ENCODE assay signal across 16 cellular contexts in genomic region chr14:102948698-102949061, GRCh38. TPM values are rescaled to one million over a fixed set of nuclear protein-coding genes. Genes with fewer than 3 reads are reported as not detected.
DNase-seq lines count a peak whose midpoint lies in the region; ATAC-seq, FAIRE-seq and TF ChIP-seq lines count a peak whose summit lies in the region.
"Had no signal": no experiment of that assay in that cellular context is flagged by ENCODE, and none has a peak within 500 bp of the region (broad histone marks: within the 10 kb centered on the region; RNA-seq: fewer than 3 reads in every experiment).

No MANE protein-coding gene starts in this region.

- no peaks in the 10 kb centered on the region for H3K9me3 ChIP-seq in KOPT-K1 (ENCODE audit: insufficient read depth, low read length, poor library complexity, severe bottlenecking)
- no peaks in the 10 kb centered on the region for H3K9me3 ChIP-seq in K562 (replicated peaks; ENCODE audit: control insufficient read depth, insufficient read depth, low read depth, low read length)
- H3K9me3 ChIP-seq in skeletal muscle tissue (ENCODE audit: control insufficient read depth in 3 of 3, low read length in 3 of 3) = no peaks in the 10 kb centered on the region
- H3K9me3 ChIP-seq: neutrophil had no signal

- WGBS in K562 (ENCODE audit: insufficient coverage, low coverage, missing lambda C conversion rate) = 100% methylated on average over 1 of the region's 9 CpGs

- no peaks in the 10 kb centered on the region for H3K27me3 Mint-ChIP-seq in activated CD4-positive, alpha-beta T cell treated with anti-CD3 and anti-CD28 coated beads for 36 hours

- no peak overlapping the region for H3K4me2 ChIP-seq in K562 (ENCODE audit: insufficient read depth, low read length)
- H3K4me2 ChIP-seq: KMS-11 had no signal

- TF ChIP-seq RAD21 in K562 (CRISPR knock-in tag; conservative IDR thresholded peaks at IDR 0.05 in 1 of 2, IDR thresholded peaks at IDR 0.05 in 1 of 2) = no peak

- no TSS peak for BruUV-seq in K562 (replicated peaks; lab: Mats Ljungman, UMichigan)

- no peaks in the 10 kb centered on the region for H3K27me3 ChIP-seq in K562 (ENCODE audit: control insufficient read depth in 2 of 2, insufficient read depth in 2 of 2, low read length in 2 of 2)
- no peaks in the 10 kb centered on the region for H3K27me3 ChIP-seq in skeletal muscle tissue (ENCODE audit: control insufficient read depth in 3 of 3, insufficient read depth in 3 of 3, low read length in 3 of 3)
- H3K27me3 ChIP-seq: brain microvascular endothelial cell, neutrophil had no signal

- ATAC-seq in activated CD4-positive, alpha-beta T cell treated with anti-CD3 and anti-CD28 coated beads for 36 hours = no peak
- ATAC-seq in K562 = no peak
- ATAC-seq: left lobe of liver had no signal

- H3K4me3 ChIP-seq in K562 (no peak overlapping the region), skeletal muscle tissue (ENCODE audit: low read length in 3 of 3) (peak overlapping the region in 2 of 3 donors; percentile 24 to 35)

- POLR2A ChIA-PET in activated CD4-positive, alpha-beta T cell treated with anti-CD3 and anti-CD28 coated beads for 36 hours (lab: Charles Lee) = no interaction called here
- POLR2A ChIA-PET in K562 (lab: Yijun Ruan, JAX) = no interaction called here

- H3K79me2 ChIP-seq in K562 (ENCODE audit: control insufficient read depth, insufficient read depth, low read length) = no peaks in the 10 kb centered on the region

- CTCF ChIA-PET in activated CD4-positive, alpha-beta T cell treated with anti-CD3 and anti-CD28 coated beads for 36 hours (lab: Charles Lee) = no interaction called here
- CTCF ChIA-PET in K562 (lab: Yijun Ruan, JAX; ENCODE audit: low intra/inter-chr PET ratio) = no interaction called here

- H3K9ac ChIP-seq in K562 (ENCODE audit: insufficient read depth in 1 of 2, low read depth in 2 of 2, low read length in 2 of 2) = no peak overlapping the region
- peak overlapping the region; percentile 45 to 64 (median 57) for H3K9ac ChIP-seq in skeletal muscle tissue (ENCODE audit: low read depth in 1 of 3, low read length in 3 of 3)
- H3K9ac ChIP-seq: KMS-11 had no signal

- no peaks in the 10 kb centered on the region for H4K20me1 ChIP-seq in K562 (replicated peaks; ENCODE audit: control insufficient read depth, insufficient read depth, low read length)

- H3K9me3 Mint-ChIP-seq in activated CD4-positive, alpha-beta T cell treated with anti-CD3 and anti-CD28 coated beads for 36 hours (ENCODE audit: low read depth) = no peaks in the 10 kb centered on the region

- H3K27ac ChIP-seq in KOPT-K1 (ENCODE audit: low read depth, low read length, poor library complexity, severe bottlenecking) (peak overlapping the region; percentile 62), K562 (ENCODE audit: extremely low read depth, low read depth, low read length) (no peak overlapping the region), skeletal muscle tissue (ENCODE audit: low read depth, low read length) (peak overlapping the region; percentile 82)
- H3K27ac ChIP-seq: brain microvascular endothelial cell, KMS-11, neutrophil had no signal

- H3K36me3 Mint-ChIP-seq in activated CD4-positive, alpha-beta T cell treated with anti-CD3 and anti-CD28 coated beads for 36 hours (ENCODE audit: low read depth) = peaks cover 3% of the 10 kb centered on the region

- TF ChIP-seq CTCF in K562 (IDR thresholded peaks at IDR 0.05 in 2 of 3, conservative IDR thresholded peaks at IDR 0.05 in 1 of 3; ENCODE audit: insufficient read depth in 2 of 3, low read depth in 1 of 3, low read length in 3 of 3) = no peak

- H2AFZ ChIP-seq in K562 (ENCODE audit: low read depth, low read length) = no peak overlapping the region

- H3K4me1 ChIP-seq in K562 (replicated peaks in 1 of 2; ENCODE audit: control insufficient read depth in 2 of 2, insufficient read depth in 2 of 2, low read length in 2 of 2) = peaks cover 0 to 3% of the 10 kb centered on the region in 2 experiments; a peak in 1 of 5 replicates
- peaks cover 21 to 24% (median 21%) of the 10 kb centered on the region in 3 donors for H3K4me1 ChIP-seq in skeletal muscle tissue (ENCODE audit: control insufficient read depth in 3 of 3, insufficient read depth in 3 of 3, low read length in 3 of 3)

- H3K4me3 Mint-ChIP-seq in activated CD4-positive, alpha-beta T cell treated with anti-CD3 and anti-CD28 coated beads for 36 hours = peak overlapping the region; percentile 11

- FAIRE-seq in K562 (lab: Jason Lieb, UNC) (no peak), H54 (lab: Jason Lieb, UNC) (no peak)
- FAIRE-seq: endometrium, G401.6, small intestine had no signal

- H3K9me1 ChIP-seq in K562 (ENCODE audit: control insufficient read depth, insufficient read depth, low read length) = no peaks in the 10 kb centered on the region

- no peak for DNase-seq in activated CD4-positive, alpha-beta T cell treated with anti-CD3 and anti-CD28 coated beads for 36 hours
- DNase-seq in activated CD4-positive, alpha-beta T cell treated with anti-CD3 and anti-CD28 coated beads, Interleukin-2, amount 50 U/mL, for 4 hours = no peak
- DNase-seq in K562 (ENCODE audit: extremely low read depth in 1 of 4, low spot score in 3 of 4) = no peak
- DNase-seq in effector CD8-positive, alpha-beta T cell (lab: John Stamatoyannopoulos, UW) = no peak
- no peak for DNase-seq in NCI-H226
- DNase-seq in H54 (ENCODE audit: insufficient read length, low spot score) = no peak
- DNase-seq: NCI-H2107, small intestine had no signal

- H3K4me1 Mint-ChIP-seq in activated CD4-positive, alpha-beta T cell treated with anti-CD3 and anti-CD28 coated beads for 36 hours = peaks cover 22% of the 10 kb centered on the region

- no peaks in the 10 kb centered on the region for H3K36me3 ChIP-seq in KOPT-K1 (ENCODE audit: insufficient read depth, low read length)
- peaks cover 31% of the 10 kb centered on the region; the same call in 1 of the 3 replicates for H3K36me3 ChIP-seq in K562 (ENCODE audit: control insufficient read depth, insufficient read depth, low read length)
- peaks cover 69 to 79% (median 71%) of the 10 kb centered on the region in 3 donors for H3K36me3 ChIP-seq in skeletal muscle tissue (ENCODE audit: control insufficient read depth in 3 of 3, insufficient read depth in 3 of 3, low read length in 3 of 3)
- H3K36me3 ChIP-seq: neutrophil had no signal

- H3K27ac Mint-ChIP-seq in activated CD4-positive, alpha-beta T cell treated with anti-CD3 and anti-CD28 coated beads for 36 hours = peak overlapping the region; percentile 72

- intact Hi-C loops in activated CD4-positive, alpha-beta T cell treated with anti-CD3 and anti-CD28 coated beads for 36 hours (cut with DNase I, micrococcal nuclease) = no loop called here
- intact Hi-C loops in K562 (cut with micrococcal nuclease) = no loop called here

- in situ Hi-C loops in K562 (cut with MboI) = no loop called here

- no peak for TF ChIP-seq POLR2A in K562 (conservative IDR thresholded peaks at IDR 0.05)
- no peak for TF ChIP-seq POLR2A in H54 (IDR thresholded peaks at IDR 0.05; ENCODE audit: low read depth, low read length)

- TF ChIP-seq EP300 in K562 (IDR thresholded peaks at IDR 0.05; ENCODE audit: low read length) = no peak

TF ChIP-seq in K562, 482 proteins besides CTCF, POLR2A, EP300 and RAD21 (continues in another document):
- TF ChIP-seq ZBTB26 (CRISPR knock-in tag; IDR thresholded peaks at IDR 0.05) = no peak
- no peak for TF ChIP-seq NCOR1 (IDR thresholded peaks at IDR 0.05)
- peak; percentile 45 for TF ChIP-seq NFIC (IDR thresholded peaks at IDR 0.05)

RNA-seq across cellular contexts. Expression of gene AMN, which starts 26.2 kb away (rescaled TPM):
- total RNA-seq in activated CD4-positive, alpha-beta T cell treated with anti-CD3 and anti-CD28 coated beads for 36 hours = under 1 TPM; 0.23 to 0.53 TPM
- 0.49 TPM in 1 of 2 replicates, not detected in the other for total RNA-seq in K562 (2011; cell fraction: chromatin; rRNA removed; ENCODE audit: low replicate concordance)
- total RNA-seq in K562 (2011; cell fraction: nucleolus; rRNA removed) = 0.13 and 0.17 TPM in 2 replicates
- total RNA-seq in K562 (2011; cell fraction: nucleoplasm; rRNA removed) = 0.22 TPM in 1 of 2 replicates, not detected in the other
- total RNA-seq in K562 (2014; rRNA removed) (0.04 and 0.14 TPM in 2 replicates), K562 (2014; rRNA removed; fragmentation: Illumina TruSeq; extraction: Trizol) (not detected in 2 replicates), K562 (2015; rRNA removed; fragmentation: Illumina TruSeq; extraction: Trizol) (not detected in 2 replicates), K562 (2021) (0.04 and 0.09 TPM in 2 replicates), skeletal muscle tissue (1.0 TPM)
- polyA plus RNA-seq in K562 (2011; rRNA removed) (not detected in 2 replicates), K562 (2014; fragmentation: Illumina TruSeq; extraction: Trizol) (not detected in 2 replicates), K562 (2014; fragmentation: Nextera tagmentation; extraction: Ambion mirVana) (not detected), K562 (2014; rRNA removed) (not detected in 2 replicates)
- 0.03 TPM in 1 of 2 replicates, not detected in the other for polyA plus RNA-seq in K562 (2011; cell fraction: cytosol; rRNA removed)
- 0.20 and 0.27 TPM in 2 replicates for polyA plus RNA-seq in K562 (2011; cell fraction: nucleus; rRNA removed)
- 0.03 and 0.14 TPM in 2 replicates for polyA plus RNA-seq in K562 (2012)
- polyA minus RNA-seq in K562 (2011; rRNA and poly(A)+ RNA removed) = not detected in 2 replicates
- not detected in 2 replicates for polyA minus RNA-seq in K562 (2011; cell fraction: cytosol; rRNA and poly(A)+ RNA removed)
- polyA minus RNA-seq in K562 (2011; cell fraction: nucleus; rRNA and poly(A)+ RNA removed) = 0.11 and 0.13 TPM in 2 replicates

Comparison
In these comparisons a context has a peak if more than half of its experiments do, and no peak if none do; other contexts are left out.
1. H3K9ac ChIP-seq: peak in skeletal muscle tissue (3 of 3); none in K562 (0 of 2).